ENCODE assay signal across 25 cellular contexts in the genomic region with DNA sequence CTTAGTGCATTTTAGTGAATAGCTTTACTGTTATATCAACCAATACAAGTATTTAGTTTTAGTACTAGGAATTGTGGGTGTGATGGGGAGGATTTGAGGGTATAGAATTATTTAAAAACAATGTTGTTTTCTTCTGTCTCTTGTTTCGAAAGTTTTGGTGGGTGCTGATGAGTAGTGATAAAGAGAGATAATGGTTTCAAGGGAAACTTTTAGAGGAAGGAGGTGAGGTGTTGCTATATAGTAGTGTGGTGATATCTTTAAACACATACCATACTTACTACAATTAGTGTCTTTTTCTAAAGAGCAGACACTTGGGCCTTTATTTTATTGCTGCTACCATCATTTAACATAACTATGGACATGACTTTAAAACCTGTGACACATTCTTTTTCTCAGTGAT. TPM values are rescaled to one million over a fixed set of nuclear protein-coding genes. Genes with fewer than 3 reads are reported as not detected.
"Had no signal": no experiment of that assay in that cellular context is flagged by ENCODE, and none has a peak within 500 bp of the region (broad histone marks: within the 10 kb centered on the region; RNA-seq: fewer than 3 reads in every experiment).

No MANE protein-coding gene starts in this region.

- H3K9ac ChIP-seq: neural progenitor cell, parathyroid adenoma had no signal

- H3K9me3 Mint-ChIP-seq: effector memory CD8-positive, alpha-beta T cell; natural killer cell treated with Interleukin-12 subunit alpha and Interleukin-12 subunit beta and Interleukin-15 and Interleukin-18, amount 100 ng/mL, for 72 hours; neural progenitor cell; stimulated activated naive CD8-positive, alpha-beta T cell treated with anti-CD3 and anti-CD28 coated beads, Interleukin-15, amount 100 ng/mL, for 72 hours had no signal

- H2AFZ ChIP-seq: neural progenitor cell, parathyroid adenoma had no signal

- H3K79me2 ChIP-seq: parathyroid adenoma had no signal

- H3K4me3 Mint-ChIP-seq: effector memory CD8-positive, alpha-beta T cell; natural killer cell treated with Interleukin-12 subunit alpha and Interleukin-12 subunit beta and Interleukin-15 and Interleukin-18, amount 100 ng/mL, for 72 hours; neural progenitor cell; stimulated activated naive CD8-positive, alpha-beta T cell treated with anti-CD3 and anti-CD28 coated beads, Interleukin-15, amount 100 ng/mL, for 72 hours had no signal

- H3K9me3 ChIP-seq: esophagus squamous epithelium, lower lobe of right lung, right lobe of liver, suprapubic skin, vagina had no signal

- ATAC-seq: effector memory CD8-positive, alpha-beta T cell; left ventricle myocardium superior; lower lobe of right lung; natural killer cell treated with Interleukin-12 subunit alpha and Interleukin-12 subunit beta and Interleukin-15 and Interleukin-18, amount 100 ng/mL, for 72 hours; right lobe of liver; stimulated activated naive CD8-positive, alpha-beta T cell treated with anti-CD3 and anti-CD28 coated beads, Interleukin-15, amount 100 ng/mL, for 72 hours had no signal

- H3K27me3 ChIP-seq: esophagus squamous epithelium, neural progenitor cell, right lobe of liver, suprapubic skin, vagina had no signal

- H3K27ac ChIP-seq: coronary artery, esophagus squamous epithelium, lower lobe of right lung, neural progenitor cell, parathyroid adenoma, right lobe of liver, suprapubic skin, vagina had no signal

- H3K4me3 ChIP-seq: coronary artery, esophagus squamous epithelium, lower lobe of right lung, neural progenitor cell, right lobe of liver, suprapubic skin, vagina had no signal

- H3K4me1 ChIP-seq: esophagus squamous epithelium, lower lobe of right lung, neural progenitor cell, parathyroid adenoma, right lobe of liver, suprapubic skin, vagina had no signal

- DNase-seq: effector memory CD8-positive, alpha-beta T cell; erythroblast; esophagus squamous epithelium; foreskin melanocyte; head of caudate nucleus; left ventricle myocardium superior; lower lobe of right lung; right lobe of liver; small intestine; stimulated activated CD4-positive, alpha-beta T cell treated with anti-CD3 and anti-CD28 coated beads, Interleukin-15, amount 100 ng/mL, for 24 hours; stimulated activated CD4-positive, alpha-beta T cell treated with anti-CD3 and anti-CD28 coated beads, Interleukin-2, amount 100 ng/mL, for 48 hours; stimulated activated naive CD4-positive, alpha-beta T cell; stimulated activated naive CD8-positive, alpha-beta T cell treated with anti-CD3 and anti-CD28 coated beads, Interleukin-15, amount 100 ng/mL, for 72 hours; trophoblast cell had no signal

- FAIRE-seq: endometrium, keratinocyte, small intestine had no signal

- H3K27ac Mint-ChIP-seq: effector memory CD8-positive, alpha-beta T cell; natural killer cell treated with Interleukin-12 subunit alpha and Interleukin-12 subunit beta and Interleukin-15 and Interleukin-18, amount 100 ng/mL, for 72 hours; neural progenitor cell; progenitor cell of endocrine pancreas had no signal

- H3K4me1 Mint-ChIP-seq: neural progenitor cell; stimulated activated naive CD8-positive, alpha-beta T cell treated with anti-CD3 and anti-CD28 coated beads, Interleukin-15, amount 100 ng/mL, for 72 hours had no signal

- H3K27me3 Mint-ChIP-seq: effector memory CD8-positive, alpha-beta T cell; natural killer cell treated with Interleukin-12 subunit alpha and Interleukin-12 subunit beta and Interleukin-15 and Interleukin-18, amount 100 ng/mL, for 72 hours; progenitor cell of endocrine pancreas; stimulated activated naive CD8-positive, alpha-beta T cell treated with anti-CD3 and anti-CD28 coated beads, Interleukin-15, amount 100 ng/mL, for 72 hours had no signal

- H3K4me2 ChIP-seq: neural progenitor cell had no signal

RNA-seq across cellular contexts. Expression of a gene that starts 23.5 kb away (rescaled TPM):
- total RNA-seq: dermis microvascular lymphatic vessel endothelial cell, progenitor cell of endocrine pancreas, ureter, vagina had no signal
